24 cellular contexts compared by ENCODE assay signal in genomic region chr6:164807125-164807524, GRCh38.
"Had no signal": no experiment of that assay in that cellular context is flagged by ENCODE, and none has a peak within 500 bp of the region (broad histone marks: within the 10 kb centered on the region; RNA-seq: fewer than 3 reads in every experiment).

No MANE protein-coding gene starts in this region.

- H3K4me1 ChIP-seq: esophagus muscularis mucosa, foreskin keratinocyte, gastroesophageal sphincter, heart left ventricle, left lung, lower lobe of right lung had no signal

- H3K4me3 ChIP-seq: coronary artery, dorsolateral prefrontal cortex, esophagus muscularis mucosa, gastroesophageal sphincter, heart left ventricle, hepatocyte, left lung, lower lobe of right lung had no signal

- DNase-seq: dermis blood vessel endothelial cell; dorsolateral prefrontal cortex; effector CD4-positive, alpha-beta T cell; effector memory CD4-positive, alpha-beta T cell; foreskin keratinocyte; heart left ventricle; hypothalamus; immature natural killer cell; islet precursor cell; kidney; kidney glomerular epithelial cell; left lung; left ventricle myocardium superior; lower lobe of right lung; mesenchymal stem cell; midbrain; naive thymus-derived CD4-positive, alpha-beta T cell had no signal

- H3K27me3 ChIP-seq: dorsolateral prefrontal cortex, esophagus muscularis mucosa, foreskin keratinocyte, gastroesophageal sphincter, heart left ventricle, hepatocyte, left lung had no signal

- H3K27ac ChIP-seq: coronary artery, dorsolateral prefrontal cortex, esophagus muscularis mucosa, foreskin keratinocyte, gastroesophageal sphincter, heart left ventricle, hepatocyte, left lung, lower lobe of right lung had no signal

- H3K4me2 ChIP-seq: hepatocyte had no signal

- H2AFZ ChIP-seq: hepatocyte had no signal

- ATAC-seq: foreskin keratinocyte; gastroesophageal sphincter; heart left ventricle; left lung; left ventricle myocardium superior; lower lobe of right lung; naive thymus-derived CD4-positive, alpha-beta T cell had no signal

- H3K4me3 Mint-ChIP-seq: immature natural killer cell; naive thymus-derived CD4-positive, alpha-beta T cell had no signal

- H3K27ac Mint-ChIP-seq: immature natural killer cell; naive thymus-derived CD4-positive, alpha-beta T cell had no signal

- FAIRE-seq: colon, endothelial cell of umbilical vein, frontal cortex, kidney had no signal

- H3K79me2 ChIP-seq: hepatocyte had no signal

- H3K27me3 Mint-ChIP-seq: naive thymus-derived CD4-positive, alpha-beta T cell had no signal

- H3K36me3 Mint-ChIP-seq: immature natural killer cell had no signal

- H3K36me3 ChIP-seq: esophagus muscularis mucosa, gastroesophageal sphincter, heart left ventricle, left lung, lower lobe of right lung had no signal

- H3K4me1 Mint-ChIP-seq: immature natural killer cell; naive thymus-derived CD4-positive, alpha-beta T cell had no signal
